Comparison of ENCODE assay signal across 8 cellular contexts in genomic region chr12:70367268-70368141, GRCh38. TPM values are rescaled to one million over a fixed set of nuclear protein-coding genes. Genes with fewer than 3 reads are reported as not detected.
DNase-seq lines count a peak whose midpoint lies in the region; ATAC-seq, FAIRE-seq and TF ChIP-seq lines count a peak whose summit lies in the region.

No MANE protein-coding gene starts in this region.

- H3K27me3 ChIP-seq in astrocyte (ENCODE audit: insufficient read depth, low read length) (peaks cover 17% of the 10 kb centered on the region), kidney epithelial cell (ENCODE audit: control insufficient read depth, insufficient read depth, low read length) (peaks cover 16% of the 10 kb centered on the region), subcutaneous abdominal adipose tissue (ENCODE audit: control insufficient read depth in 5 of 5, insufficient read depth in 4 of 5, low read length in 5 of 5) (peaks cover 0 to 4% (median 0%) of the 10 kb centered on the region in 5 donors)

- peaks cover 21% of the 10 kb centered on the region for H3K27me3 Mint-ChIP-seq in stimulated activated naive CD8-positive, alpha-beta T cell treated with anti-CD3 and anti-CD28 coated beads, Interleukin-15, Interleukin-2, amounts not matched to agents 100 ng/mL and 50 ng/mL, for 24 hours
- H3K27me3 Mint-ChIP-seq in astrocyte (ENCODE audit: low read depth, unreplicated experiment), result peaks cover 2% of the 10 kb centered on the region

- H3K27ac Mint-ChIP-seq in stimulated activated naive CD8-positive, alpha-beta T cell treated with anti-CD3 and anti-CD28 coated beads, Interleukin-15, Interleukin-2, amounts not matched to agents 100 ng/mL and 50 ng/mL, for 24 hours, result no peak overlapping the region
- H3K27ac Mint-ChIP-seq in astrocyte (ENCODE audit: unreplicated experiment), result peak overlapping the region; percentile 53

- peaks cover 18% of the 10 kb centered on the region for H3K4me1 Mint-ChIP-seq in stimulated activated naive CD8-positive, alpha-beta T cell treated with anti-CD3 and anti-CD28 coated beads, Interleukin-15, Interleukin-2, amounts not matched to agents 100 ng/mL and 50 ng/mL, for 24 hours (ENCODE audit: low read depth)
- no peaks in the 10 kb centered on the region for H3K4me1 Mint-ChIP-seq in astrocyte (ENCODE audit: low read depth, unreplicated experiment)

- H2AFZ ChIP-seq in astrocyte (ENCODE audit: low read depth, low read length), result peak overlapping the region; percentile 86

- no peaks in the 10 kb centered on the region for H4K20me1 ChIP-seq in astrocyte (ENCODE audit: insufficient read depth, low read length)

- no peak for FAIRE-seq in astrocyte (lab: Jason Lieb, UNC)

- peaks cover 8% of the 10 kb centered on the region for H3K4me1 ChIP-seq in astrocyte (ENCODE audit: insufficient read depth, low read length)
- H3K4me1 ChIP-seq in subcutaneous abdominal adipose tissue (ENCODE audit: control insufficient read depth in 5 of 5, insufficient read depth in 5 of 5, low read length in 5 of 5), result peaks cover 3 to 25% (median 24%) of the 10 kb centered on the region in 5 donors

- no peaks in the 10 kb centered on the region for H3K79me2 ChIP-seq in astrocyte (ENCODE audit: insufficient read depth, low read length)

- H3K9me3 ChIP-seq in astrocyte (ENCODE audit: insufficient read depth, low read depth, low read length), result no peaks in the 10 kb centered on the region
- no peaks in the 10 kb centered on the region for H3K9me3 ChIP-seq in subcutaneous abdominal adipose tissue (ENCODE audit: control insufficient read depth in 5 of 5, low read length in 5 of 5)

- peak overlapping the region; percentile 94 for H3K4me2 ChIP-seq in astrocyte (ENCODE audit: low read length)

- peak overlapping the region; percentile 75 for H3K4me3 ChIP-seq in astrocyte (ENCODE audit: insufficient read depth, low read depth, low read length)
- peak overlapping the region; percentile 59 for H3K4me3 ChIP-seq in kidney epithelial cell (ENCODE audit: low read depth, low read length)
- H3K4me3 ChIP-seq in subcutaneous abdominal adipose tissue (ENCODE audit: low read depth in 1 of 5, low read length in 5 of 5), result peak overlapping the region; percentile 79 to 96 (median 85)

- H3K36me3 Mint-ChIP-seq in stimulated activated naive CD8-positive, alpha-beta T cell treated with anti-CD3 and anti-CD28 coated beads, Interleukin-15, Interleukin-2, amounts not matched to agents 100 ng/mL and 50 ng/mL, for 24 hours (ENCODE audit: low read depth), result no peaks in the 10 kb centered on the region
- no peaks in the 10 kb centered on the region for H3K36me3 Mint-ChIP-seq in astrocyte (ENCODE audit: low read depth, unreplicated experiment)

- H3K4me3 Mint-ChIP-seq in stimulated activated naive CD8-positive, alpha-beta T cell treated with anti-CD3 and anti-CD28 coated beads, Interleukin-15, Interleukin-2, amounts not matched to agents 100 ng/mL and 50 ng/mL, for 24 hours, result peak overlapping the region; percentile 91
- H3K4me3 Mint-ChIP-seq in astrocyte (ENCODE audit: unreplicated experiment), result peak overlapping the region; percentile 94

- no peak for DNase-seq in stimulated activated naive CD8-positive, alpha-beta T cell treated with anti-CD3 and anti-CD28 coated beads, Interleukin-15, Interleukin-2, amounts not matched to agents 100 U/mL and 50 U/mL, for 24 hours
- DNase-seq in astrocyte (ENCODE audit: low read depth) (peak; percentile 5), kidney epithelial cell (ENCODE audit: low read depth) (no peak)
- no peak for DNase-seq in effector CD4-positive, alpha-beta T cell

- no peak for ATAC-seq in stimulated activated naive CD8-positive, alpha-beta T cell treated with anti-CD3 and anti-CD28 coated beads, Interleukin-15, Interleukin-2, amounts not matched to agents 100 U/mL and 50 U/mL, for 24 hours
- ATAC-seq in HG03039 (IDR thresholded peaks at IDR 0.05; ENCODE audit: unreplicated experiment), result no peak
- no peak for ATAC-seq in GM18861 (IDR thresholded peaks at IDR 0.05; ENCODE audit: unreplicated experiment)

- H3K27ac ChIP-seq in astrocyte (ENCODE audit: low read depth, low read length), result no peak overlapping the region
- H3K27ac ChIP-seq in subcutaneous abdominal adipose tissue (ENCODE audit: low read depth, low read length), result no peak overlapping the region

- H3K9ac ChIP-seq in astrocyte (ENCODE audit: low read length) (peak overlapping the region; percentile 51), subcutaneous abdominal adipose tissue (ENCODE audit: low read length in 5 of 5) (peak overlapping the region; percentile 38 to 68 (median 51))

- TF ChIP-seq CTCF in astrocyte (IDR thresholded peaks at IDR 0.05; ENCODE audit: insufficient read depth, low read depth, low read length) (no peak), kidney epithelial cell (IDR thresholded peaks at IDR 0.05; ENCODE audit: insufficient read depth, low read length, poor library complexity, severe bottlenecking) (no peak)

- no peaks in the 10 kb centered on the region for H3K36me3 ChIP-seq in astrocyte (ENCODE audit: insufficient read depth, low read length)
- no peaks in the 10 kb centered on the region for H3K36me3 ChIP-seq in kidney epithelial cell (ENCODE audit: control insufficient read depth, insufficient read depth, low read length)
- H3K36me3 ChIP-seq in subcutaneous abdominal adipose tissue (ENCODE audit: control insufficient read depth in 5 of 5, insufficient read depth in 5 of 5, low read length in 5 of 5), result no peaks in the 10 kb centered on the region

- no peaks in the 10 kb centered on the region for H3K9me3 Mint-ChIP-seq in stimulated activated naive CD8-positive, alpha-beta T cell treated with anti-CD3 and anti-CD28 coated beads, Interleukin-15, Interleukin-2, amounts not matched to agents 100 ng/mL and 50 ng/mL, for 24 hours
- peaks cover 2% of the 10 kb centered on the region for H3K9me3 Mint-ChIP-seq in astrocyte (ENCODE audit: unreplicated experiment)

RNA-seq across cellular contexts. Expression of gene KCNMB4, which starts 1.4 kb away (rescaled TPM):
- total RNA-seq in astrocyte (8.3 and 10.5 TPM in 2 replicates), kidney epithelial cell (1.1 and 1.6 TPM in 2 replicates)
